Comparison of ENCODE assay signal across 8 cellular contexts in the genomic region with DNA sequence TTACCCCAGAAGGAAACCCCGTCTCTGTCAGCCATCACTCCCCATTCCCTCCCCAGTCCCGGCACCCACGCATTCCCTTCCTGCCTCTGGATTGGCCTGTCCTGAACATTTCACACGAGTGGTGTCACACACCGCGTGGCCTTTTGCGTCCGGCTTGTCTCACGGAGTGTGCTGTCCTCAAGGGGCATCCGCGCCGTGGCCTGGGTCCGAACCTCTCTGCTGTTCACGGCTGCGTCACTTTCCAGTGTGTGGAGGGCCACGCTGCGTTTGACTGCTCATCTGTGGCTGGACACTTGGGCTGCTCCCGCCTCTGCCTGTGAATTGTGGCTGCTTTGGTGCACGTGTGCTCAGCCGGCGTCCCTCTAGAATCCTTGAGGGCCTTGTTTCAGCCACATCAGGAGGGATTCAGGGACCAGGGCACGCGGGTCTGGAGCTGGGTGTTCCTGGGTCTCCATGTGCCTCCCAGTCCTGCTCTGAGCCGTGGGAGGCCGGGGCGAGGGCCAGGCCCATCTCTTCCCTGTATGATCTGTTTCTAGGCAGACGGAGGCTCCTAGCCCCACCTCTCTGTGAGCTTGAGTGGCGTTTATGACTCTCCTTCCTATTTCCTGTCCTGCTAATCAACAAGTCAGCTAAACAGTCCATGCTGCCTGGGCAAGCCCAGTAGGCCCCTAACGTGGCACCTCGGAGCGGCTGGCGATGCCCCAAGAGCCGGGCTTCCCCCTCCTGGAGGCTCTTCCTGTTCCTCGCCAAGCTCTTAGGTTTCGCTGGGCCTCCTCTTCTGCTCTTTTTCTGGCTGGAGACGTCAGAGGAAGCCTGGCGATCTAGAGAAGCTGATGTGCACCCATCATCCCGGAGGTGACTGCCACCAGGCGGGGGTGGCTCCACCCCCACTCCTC. TPM values are rescaled to one million over a fixed set of nuclear protein-coding genes. Genes with fewer than 3 reads are reported as not detected.
DNase-seq lines count a peak whose midpoint lies in the region; ATAC-seq and TF ChIP-seq lines count a peak whose summit lies in the region.

No MANE protein-coding gene starts in this region.

- peak in 1 of 2 donors; percentile 23 for TF ChIP-seq POLR2A in heart left ventricle (IDR thresholded peaks at IDR 0.05)

- TF ChIP-seq CTCF in heart left ventricle (IDR thresholded peaks at IDR 0.05), result no peak

- ATAC-seq in activated naive CD8-positive, alpha-beta T cell treated with anti-CD3 and anti-CD28 coated beads, Interleukin-2, amount 10 ng/mL, durations not matched to agents 7 days and 5 days (ENCODE audit: low read depth), result peak; percentile 83
- ATAC-seq in heart left ventricle, result peak; percentile 38 to 72 (median 58)

- peaks cover 12% of the 10 kb centered on the region for H3K36me3 Mint-ChIP-seq in activated naive CD8-positive, alpha-beta T cell treated with anti-CD3 and anti-CD28 coated beads, Interleukin-2, amount 10 ng/mL, durations not matched to agents 7 days and 5 days

- intact Hi-C loops in heart left ventricle (cut with DNase I), result loop anchor here in 1 of 10 donors (2.0 kb wide), 1 partner anchor 27 kb away; a partner anchor contains a TSS

- DNase-seq in GM04504 (ENCODE audit: low read depth), result peak; percentile 74
- no peak for DNase-seq in NT2/D1 (ENCODE audit: low read depth, low spot score)
- DNase-seq in activated naive CD8-positive, alpha-beta T cell treated with anti-CD3 and anti-CD28 coated beads, Interleukin-2, amount 10 ng/mL, durations not matched to agents 7 days and 5 days, result peak; percentile 52
- peak; percentile 72 to 87 (median 81) for DNase-seq in heart left ventricle
- DNase-seq in NCI-H2107 (lab: John Stamatoyannopoulos, UW), result no peak
- no peak for DNase-seq in NCI-H2029 (lab: John Stamatoyannopoulos, UW)
- no peak for DNase-seq in GM03348 (ENCODE audit: low spot score)

- peaks cover 22% of the 10 kb centered on the region for H3K4me1 Mint-ChIP-seq in activated naive CD8-positive, alpha-beta T cell treated with anti-CD3 and anti-CD28 coated beads, Interleukin-2, amount 10 ng/mL, durations not matched to agents 7 days and 5 days

- H3K27ac Mint-ChIP-seq in activated naive CD8-positive, alpha-beta T cell treated with anti-CD3 and anti-CD28 coated beads, Interleukin-2, amount 10 ng/mL, durations not matched to agents 7 days and 5 days, result peak overlapping the region; percentile 96

- H3K27me3 Mint-ChIP-seq in activated naive CD8-positive, alpha-beta T cell treated with anti-CD3 and anti-CD28 coated beads, Interleukin-2, amount 10 ng/mL, durations not matched to agents 7 days and 5 days, result no peaks in the 10 kb centered on the region

- H3K4me3 ChIP-seq in NT2/D1 (ENCODE audit: insufficient read length, low read depth), result no peak overlapping the region
- H3K4me3 ChIP-seq in heart left ventricle, result peak overlapping the region in 7 of 12 donors; percentile 7 to 31 (median 19)
- H3K4me3 ChIP-seq in rectal smooth muscle tissue (ENCODE audit: low read length), result peak overlapping the region; percentile 14

- H3K9me3 Mint-ChIP-seq in activated naive CD8-positive, alpha-beta T cell treated with anti-CD3 and anti-CD28 coated beads, Interleukin-2, amount 10 ng/mL, durations not matched to agents 7 days and 5 days, result no peaks in the 10 kb centered on the region

- H3K4me1 ChIP-seq in NT2/D1 (ENCODE audit: insufficient read depth, insufficient read length) (peaks cover 52% of the 10 kb centered on the region), heart left ventricle (peaks cover 19 to 96% (median 79%) of the 10 kb centered on the region in 12 donors), rectal smooth muscle tissue (ENCODE audit: control insufficient read depth, insufficient read depth, low read length) (peaks cover 43% of the 10 kb centered on the region)

- WGBS in heart left ventricle, 4 donors, result 44 to 49% (median 47%) methylated on average over 35 to 39 of the region's 39 CpGs

- H3K9ac ChIP-seq in NT2/D1 (ENCODE audit: insufficient read length, low read depth) (peak overlapping the region; percentile 70), rectal smooth muscle tissue (ENCODE audit: low read length) (no peak overlapping the region)

- H3K4me3 Mint-ChIP-seq in activated naive CD8-positive, alpha-beta T cell treated with anti-CD3 and anti-CD28 coated beads, Interleukin-2, amount 10 ng/mL, durations not matched to agents 7 days and 5 days, result peak overlapping the region; percentile 79

- H3K9me3 ChIP-seq in NT2/D1 (ENCODE audit: insufficient read depth, low read length), result no peaks in the 10 kb centered on the region
- H3K9me3 ChIP-seq in heart left ventricle, result no peaks in the 10 kb centered on the region

- POLR2A ChIA-PET in activated naive CD8-positive, alpha-beta T cell treated with anti-CD3 and anti-CD28 coated beads, Interleukin-2, amount 10 ng/mL, durations not matched to agents 7 days and 5 days (lab: Charles Lee), result interaction anchor here (1.0 to 1.5 kb wide), 6 partner anchors 13 to 186 kb away, joined by 3 to 9 read pairs (median 3); a partner anchor contains a TSS

- H3K36me3 ChIP-seq in NT2/D1 (ENCODE audit: insufficient read depth, insufficient read length, low read length) (peaks cover 79% of the 10 kb centered on the region), heart left ventricle (peaks cover 0 to 25% (median 4%) of the 10 kb centered on the region in 9 donors), rectal smooth muscle tissue (ENCODE audit: control insufficient read depth, insufficient read depth, low read length) (no peaks in the 10 kb centered on the region)

- H3K27me3 ChIP-seq in NT2/D1 (ENCODE audit: insufficient read depth, insufficient read length), result no peaks in the 10 kb centered on the region
- H3K27me3 ChIP-seq in heart left ventricle, result no peaks in the 10 kb centered on the region
- H3K27me3 ChIP-seq in rectal smooth muscle tissue (ENCODE audit: control insufficient read depth, insufficient read depth, low read length), result no peaks in the 10 kb centered on the region

- peak overlapping the region; percentile 80 to 96 (median 88) for H3K27ac ChIP-seq in heart left ventricle
- peak overlapping the region; percentile 78 for H3K27ac ChIP-seq in rectal smooth muscle tissue (ENCODE audit: low read depth, low read length)

RNA-seq across cellular contexts. Expression of a gene that starts 8.1 kb away (rescaled TPM):
- total RNA-seq in activated naive CD8-positive, alpha-beta T cell treated with anti-CD3 and anti-CD28 coated beads, Interleukin-2, amount 10 ng/mL, durations not matched to agents 7 days and 5 days, result 10 to 100 TPM; 87.1 to 87.2 TPM
- total RNA-seq in heart left ventricle, result 10 to 100 TPM; 44.7 to 92.0 (median 50.7) TPM
- polyA plus RNA-seq in heart left ventricle, result 10 to 100 TPM; 49.1 to 56.4 TPM

RNA-seq across cellular contexts. Expression of a gene that starts 24.2 kb away (rescaled TPM):
- under 1 TPM; 0.14 to 0.17 TPM for total RNA-seq in activated naive CD8-positive, alpha-beta T cell treated with anti-CD3 and anti-CD28 coated beads, Interleukin-2, amount 10 ng/mL, durations not matched to agents 7 days and 5 days
- 1 to 10 TPM in 6 of 9 donors, under 1 TPM in 3; 0.60 to 2.2 (median 1.8) TPM for total RNA-seq in heart left ventricle
- polyA plus RNA-seq in heart left ventricle, result 1 to 10 TPM; 1.0 to 1.6 TPM

RNA-seq across cellular contexts. Expression of a gene that starts 27.9 kb away (rescaled TPM):
- 100 to 1,000 TPM; 157 to 161 TPM for total RNA-seq in activated naive CD8-positive, alpha-beta T cell treated with anti-CD3 and anti-CD28 coated beads, Interleukin-2, amount 10 ng/mL, durations not matched to agents 7 days and 5 days
- total RNA-seq in heart left ventricle, result 100 to 1,000 TPM; 201 to 584 (median 450) TPM
- polyA plus RNA-seq in heart left ventricle, result 1,000 to 10,000 TPM in 1 of 2 donors, 100 to 1,000 TPM in 1; 459 to 1,034 TPM

RNA-seq across cellular contexts. Expression of a gene that starts 34.7 kb away (rescaled TPM):
- total RNA-seq in activated naive CD8-positive, alpha-beta T cell treated with anti-CD3 and anti-CD28 coated beads, Interleukin-2, amount 10 ng/mL, durations not matched to agents 7 days and 5 days, result 10 to 100 TPM; 75.2 to 80.7 TPM
- 100 to 1,000 TPM in 1 of 9 donors, 10 to 100 TPM in 8; 25.8 to 115 (median 60.5) TPM for total RNA-seq in heart left ventricle
- polyA plus RNA-seq in heart left ventricle, result 10 to 100 TPM; 31.5 to 33.6 TPM

RNA-seq across cellular contexts. Expression of a gene that starts 39.6 kb away (rescaled TPM):
- total RNA-seq in activated naive CD8-positive, alpha-beta T cell treated with anti-CD3 and anti-CD28 coated beads, Interleukin-2, amount 10 ng/mL, durations not matched to agents 7 days and 5 days, result 10 to 100 TPM; 77.7 to 90.6 TPM
- total RNA-seq in heart left ventricle, result 10 to 100 TPM in 8 of 9 donors, 1 to 10 TPM in 1; 9.9 to 78.9 (median 20.0) TPM
- 10 to 100 TPM; 10.1 to 18.7 TPM for polyA plus RNA-seq in heart left ventricle

Comparison
In these comparisons a context has a peak if more than half of its experiments do, and no peak if none do; other contexts are left out.
1. DNase-seq: peak in GM04504 (single experiment), activated naive CD8-positive, alpha-beta T cell treated with anti-CD3 and anti-CD28 coated beads, Interleukin-2, amount 10 ng/mL, durations not matched to agents 7 days and 5 days (single experiment) and heart left ventricle (5 of 5); none in NT2/D1 (single experiment), NCI-H2107 (single experiment), NCI-H2029 (single experiment) and GM03348 (single experiment).